1 cellular context compared by ENCODE assay signal in the genomic region with DNA sequence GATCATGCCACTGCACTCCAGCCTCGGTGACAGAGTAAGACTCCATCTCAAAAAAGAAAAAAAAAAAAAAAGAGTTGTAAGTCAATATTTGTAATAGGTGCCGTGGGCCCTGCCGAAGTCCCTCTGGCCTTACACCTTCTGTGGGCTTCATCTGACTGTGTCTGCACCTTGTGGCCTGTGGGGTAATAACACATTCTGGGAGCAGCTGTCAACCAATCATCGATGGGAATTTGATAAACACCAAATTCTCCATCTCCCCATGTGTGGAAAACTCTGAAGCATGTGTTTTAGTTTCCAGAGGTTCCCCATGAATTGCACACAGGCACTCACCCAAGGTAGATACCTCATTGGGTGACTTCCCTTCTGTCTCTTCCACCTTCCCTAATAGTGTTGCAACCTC.
TF ChIP-seq lines count a peak whose summit lies in the region.

No MANE protein-coding gene starts in this region.

TF ChIP-seq in GM12878, 131 proteins besides CTCF, POLR2A, EP300 and RAD21:
- TF ChIP-seq NFIC (IDR thresholded peaks at IDR 0.05; ENCODE audit: low read depth, low read length): no peak
- TF ChIP-seq MTA3 (IDR thresholded peaks at IDR 0.05; ENCODE audit: borderline replicate concordance, low read length): no peak
- no peak for TF ChIP-seq RFX5 (IDR thresholded peaks at IDR 0.05; ENCODE audit: low read depth, low read length)
- TF ChIP-seq USF1 (IDR thresholded peaks at IDR 0.05; ENCODE audit: borderline replicate concordance, extremely low read length, insufficient read depth, low read depth, low read length): no peak
- TF ChIP-seq, protein P1, sequence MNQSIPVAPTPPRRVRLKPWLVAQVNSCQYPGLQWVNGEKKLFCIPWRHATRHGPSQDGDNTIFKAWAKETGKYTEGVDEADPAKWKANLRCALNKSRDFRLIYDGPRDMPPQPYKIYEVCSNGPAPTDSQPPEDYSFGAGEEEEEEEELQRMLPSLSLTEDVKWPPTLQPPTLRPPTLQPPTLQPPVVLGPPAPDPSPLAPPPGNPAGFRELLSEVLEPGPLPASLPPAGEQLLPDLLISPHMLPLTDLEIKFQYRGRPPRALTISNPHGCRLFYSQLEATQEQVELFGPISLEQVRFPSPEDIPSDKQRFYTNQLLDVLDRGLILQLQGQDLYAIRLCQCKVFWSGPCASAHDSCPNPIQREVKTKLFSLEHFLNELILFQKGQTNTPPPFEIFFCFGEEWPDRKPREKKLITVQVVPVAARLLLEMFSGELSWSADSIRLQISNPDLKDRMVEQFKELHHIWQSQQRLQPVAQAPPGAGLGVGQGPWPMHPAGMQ (IDR thresholded peaks at IDR 0.05; ENCODE audit: borderline replicate concordance): no peak
- TF ChIP-seq TBL1XR1 (IDR thresholded peaks at IDR 0.05; ENCODE audit: low read depth, low read length): no peak
- TF ChIP-seq BHLHE40 (IDR thresholded peaks at IDR 0.05; ENCODE audit: borderline replicate concordance in 1 of 2, low read depth in 2 of 2, low read length in 1 of 2): no peak
- no peak for TF ChIP-seq KAT2A (conservative IDR thresholded peaks at IDR 0.05; ENCODE audit: control insufficient read depth, low read depth, low read length)
- no peak for TF ChIP-seq ESRRA (IDR thresholded peaks at IDR 0.05; ENCODE audit: low read length)
- TF ChIP-seq CHD1 (IDR thresholded peaks at IDR 0.05; ENCODE audit: low read depth, low read length): no peak
- TF ChIP-seq, protein P2, sequence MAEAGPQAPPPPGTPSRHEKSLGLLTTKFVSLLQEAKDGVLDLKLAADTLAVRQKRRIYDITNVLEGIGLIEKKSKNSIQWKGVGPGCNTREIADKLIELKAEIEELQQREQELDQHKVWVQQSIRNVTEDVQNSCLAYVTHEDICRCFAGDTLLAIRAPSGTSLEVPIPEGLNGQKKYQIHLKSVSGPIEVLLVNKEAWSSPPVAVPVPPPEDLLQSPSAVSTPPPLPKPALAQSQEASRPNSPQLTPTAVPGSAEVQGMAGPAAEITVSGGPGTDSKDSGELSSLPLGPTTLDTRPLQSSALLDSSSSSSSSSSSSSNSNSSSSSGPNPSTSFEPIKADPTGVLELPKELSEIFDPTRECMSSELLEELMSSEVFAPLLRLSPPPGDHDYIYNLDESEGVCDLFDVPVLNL (IDR thresholded peaks at IDR 0.05; ENCODE audit: low read depth, low read length): no peak
- TF ChIP-seq, protein P3, sequence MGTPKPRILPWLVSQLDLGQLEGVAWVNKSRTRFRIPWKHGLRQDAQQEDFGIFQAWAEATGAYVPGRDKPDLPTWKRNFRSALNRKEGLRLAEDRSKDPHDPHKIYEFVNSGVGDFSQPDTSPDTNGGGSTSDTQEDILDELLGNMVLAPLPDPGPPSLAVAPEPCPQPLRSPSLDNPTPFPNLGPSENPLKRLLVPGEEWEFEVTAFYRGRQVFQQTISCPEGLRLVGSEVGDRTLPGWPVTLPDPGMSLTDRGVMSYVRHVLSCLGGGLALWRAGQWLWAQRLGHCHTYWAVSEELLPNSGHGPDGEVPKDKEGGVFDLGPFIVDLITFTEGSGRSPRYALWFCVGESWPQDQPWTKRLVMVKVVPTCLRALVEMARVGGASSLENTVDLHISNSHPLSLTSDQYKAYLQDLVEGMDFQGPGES (IDR thresholded peaks at IDR 0.05): no peak
TF ChIP-seq in GM12878: peak in this region for 0.
